9 cellular contexts compared by ENCODE assay signal in the genomic region with DNA sequence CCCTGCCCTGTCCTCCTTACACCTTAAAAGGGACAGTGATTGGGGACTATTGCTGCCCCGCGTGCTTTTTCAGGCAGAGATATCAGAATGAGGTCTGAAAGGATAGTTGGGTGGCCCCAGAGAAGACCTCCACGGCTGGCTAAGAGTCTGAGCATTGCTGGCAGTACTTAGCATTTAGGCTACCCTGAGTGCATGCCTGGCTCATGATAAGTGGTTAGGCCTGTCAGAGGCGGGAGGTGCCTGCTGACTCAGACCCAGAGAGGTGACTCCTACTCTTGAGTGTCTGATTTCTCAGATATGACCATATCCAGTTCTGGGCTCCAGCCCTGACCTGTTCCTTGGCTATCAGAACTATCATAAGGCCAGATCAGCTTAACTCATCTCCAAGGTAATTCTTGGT.
DNase-seq lines count a peak whose midpoint lies in the region; TF ChIP-seq lines count a peak whose summit lies in the region.
"Had no signal": no experiment of that assay in that cellular context is flagged by ENCODE, and none has a peak within 500 bp of the region (broad histone marks: within the 10 kb centered on the region; RNA-seq: fewer than 3 reads in every experiment).

No MANE protein-coding gene starts in this region.

- no peaks in the 10 kb centered on the region for H3K27me3 Mint-ChIP-seq in H9 (ENCODE audit: low read depth)
- peaks cover 5% of the 10 kb centered on the region for H3K27me3 Mint-ChIP-seq in neural progenitor cell (ENCODE audit: insufficient read depth, low read depth)

- H3K27ac ChIP-seq in H9 (ENCODE audit: insufficient read length, low read depth, low read length) = peak overlapping the region; percentile 19
- H3K27ac ChIP-seq in coronary artery = peak overlapping the region; percentile 42 to 79
- no peak overlapping the region for H3K27ac ChIP-seq in neural progenitor cell
- peak overlapping the region in 1 of 8 donors; percentile 40 for H3K27ac ChIP-seq in spleen

- H4K8ac ChIP-seq in H9 (replicated peaks; ENCODE audit: insufficient read length, low read depth, low read length) = no peak overlapping the region

- no peaks in the 10 kb centered on the region for H3K9me3 Mint-ChIP-seq in H9
- no peaks in the 10 kb centered on the region for H3K9me3 Mint-ChIP-seq in neural progenitor cell
- H3K9me3 Mint-ChIP-seq: memory B cell had no signal

- H4K20me1 ChIP-seq in H9 (ENCODE audit: control insufficient read depth, insufficient read depth, insufficient read length) (no peaks in the 10 kb centered on the region), neural progenitor cell (ENCODE audit: low read depth) (peaks cover 74% of the 10 kb centered on the region)

- H2AFZ ChIP-seq in H9 (ENCODE audit: low read length) = no peak overlapping the region
- no peak overlapping the region for H2AFZ ChIP-seq in neural progenitor cell (replicated peaks)

- H3K27me3 ChIP-seq in H9 (ENCODE audit: insufficient read depth, low read length) (no peaks in the 10 kb centered on the region), neural progenitor cell (no peaks in the 10 kb centered on the region), spleen (replicated peaks in 1 of 7) (no peaks in the 10 kb centered on the region)

- no peak overlapping the region for H3K23ac ChIP-seq in H9 (ENCODE audit: insufficient read length, low read depth, low read length)

- H3K23me2 ChIP-seq in H9 (ENCODE audit: insufficient read length, low read depth, low read length, poor library complexity, severe bottlenecking) = no peaks in the 10 kb centered on the region

- H3K36me3 Mint-ChIP-seq in H9 (ENCODE audit: insufficient read depth in 1 of 3, low read depth in 3 of 3) = peaks cover 0 to 3% (median 0%) of the 10 kb centered on the region in 3 experiments; a peak in 3 of 7 replicates
- peaks cover 15% of the 10 kb centered on the region for H3K36me3 Mint-ChIP-seq in neural progenitor cell
- H3K36me3 Mint-ChIP-seq: memory B cell had no signal

- H3K4me3 ChIP-seq in coronary artery (no peak overlapping the region), neural progenitor cell (no peak overlapping the region), spleen (no peak overlapping the region)

- no peak overlapping the region for H3K9ac ChIP-seq in H9 (ENCODE audit: extremely low read depth, insufficient read length, low read length)
- H3K9ac ChIP-seq in neural progenitor cell = no peak overlapping the region

- H3K36me3 ChIP-seq in neural progenitor cell = no peaks in the 10 kb centered on the region
- H3K36me3 ChIP-seq in spleen = no peaks in the 10 kb centered on the region

- intact Hi-C loops in spleen (cut with DNase I; ENCODE audit: low total_unique reads) = no loop called here

- H2BK12ac ChIP-seq in H9 (ENCODE audit: insufficient read length, low read depth, low read length) = no peak overlapping the region

- no peak overlapping the region for H3K4ac ChIP-seq in H9 (ENCODE audit: low read depth, low read length)

- peaks cover 6% of the 10 kb centered on the region for H3K79me1 ChIP-seq in H9 (ENCODE audit: insufficient read depth, low read depth, low read length, poor library complexity, severe bottlenecking)

- WGBS in H9 (ENCODE audit: extremely low coverage, insufficient read length, low lambda C conversion rate) = no CpG with 5 or more reads among the region's 4 CpGs
- 61 to 83% (median 78%) methylated on average over 4 of the region's 4 CpGs for WGBS in spleen, 5 donors

- H3K18ac ChIP-seq in H9 (ENCODE audit: insufficient read length, low read depth, low read length) = no peak overlapping the region

- TF ChIP-seq POLR2A in spleen (IDR thresholded peaks at IDR 0.05) = no peak

- DNase-seq in Daoy (ENCODE audit: low read depth) (peak; percentile 96), H9 (no peak), MV-4-11 (lab: John Stamatoyannopoulos, UW) (peak; percentile 20), coronary artery (ENCODE audit: low spot score) (no peak), neural progenitor cell (ENCODE audit: low spot score) (no peak), NCI-H128 (lab: John Stamatoyannopoulos, UW; ENCODE audit: unreplicated experiment) (no peak), spleen (no peak), NCI-H1105 (lab: John Stamatoyannopoulos, UW) (no peak)

- TF ChIP-seq CTCF in H9 (conservative IDR thresholded peaks at IDR 0.05) (no peak), coronary artery (IDR thresholded peaks at IDR 0.05) (no peak), neural progenitor cell (IDR thresholded peaks at IDR 0.05) (no peak), spleen (IDR thresholded peaks at IDR 0.05 in 8 of 11, conservative IDR thresholded peaks at IDR 0.05 in 3 of 11) (no peak)

- H3F3A ChIP-seq in neural progenitor cell (ENCODE audit: low read depth) = no peaks in the 10 kb centered on the region

- H3K56ac ChIP-seq in H9 (ENCODE audit: insufficient read length, low read depth, low read length) = no peak overlapping the region

- H3K14ac ChIP-seq in H9 (ENCODE audit: insufficient read depth, low read length) = no peak overlapping the region

- no peak overlapping the region for H4K91ac ChIP-seq in H9 (ENCODE audit: insufficient read length, low read depth, low read length)

- H2BK15ac ChIP-seq in H9 (ENCODE audit: low read depth, low read length) = no peak overlapping the region

- H2BK5ac ChIP-seq in H9 (ENCODE audit: insufficient read length, low read length) = peak overlapping the region; percentile 12

- H3K9me3 ChIP-seq in H9 (ENCODE audit: control insufficient read depth, low read depth, low read length) (no peaks in the 10 kb centered on the region), neural progenitor cell (ENCODE audit: low read depth) (no peaks in the 10 kb centered on the region), spleen (no peaks in the 10 kb centered on the region)

- no peaks in the 10 kb centered on the region; the same call in 1 of the 2 replicates for H3K79me2 ChIP-seq in H9 (ENCODE audit: insufficient read depth, low read length)
- peaks cover 90% of the 10 kb centered on the region for H3K79me2 ChIP-seq in neural progenitor cell (ENCODE audit: low read depth)

- H3K4me3 Mint-ChIP-seq in H9 = no peak overlapping the region
- H3K4me3 Mint-ChIP-seq in neural progenitor cell = no peak overlapping the region
- H3K4me3 Mint-ChIP-seq: memory B cell had no signal

- peaks cover 53 to 68% of the 10 kb centered on the region in 2 experiments for H3K4me1 Mint-ChIP-seq in H9
- H3K4me1 Mint-ChIP-seq in neural progenitor cell = peaks cover 66% of the 10 kb centered on the region
- H3K4me1 Mint-ChIP-seq: memory B cell had no signal

- no peak overlapping the region for H3T11ph ChIP-seq in H9 (ENCODE audit: low read length)

- H3K4me2 ChIP-seq in H9 (ENCODE audit: insufficient read depth, insufficient read length, low read length) = no peak overlapping the region
- H3K4me2 ChIP-seq in neural progenitor cell = no peak overlapping the region

- H3K27ac Mint-ChIP-seq in H9 = peak overlapping the region in 2 of 3 experiments; percentile 32 to 50; a peak in 4 of 7 replicates
- H3K27ac Mint-ChIP-seq in neural progenitor cell = peak overlapping the region; percentile 3
- H3K27ac Mint-ChIP-seq: memory B cell had no signal

- H4K5ac ChIP-seq in H9 (ENCODE audit: insufficient read length, low read depth, low read length) = no peak overlapping the region

- H2AK5ac ChIP-seq in H9 (ENCODE audit: insufficient read length, low read length) = no peak overlapping the region

- H2BK20ac ChIP-seq in H9 (ENCODE audit: low read depth, low read length, poor library complexity, severe bottlenecking) = no peak overlapping the region

- H2BK120ac ChIP-seq in H9 (ENCODE audit: low read depth, low read length, poor library complexity, severe bottlenecking) = no peak overlapping the region

- no peaks in the 10 kb centered on the region; the same call in 1 of the 2 replicates for H3K4me1 ChIP-seq in H9 (ENCODE audit: insufficient read depth, low read length)
- peaks cover 33% of the 10 kb centered on the region for H3K4me1 ChIP-seq in neural progenitor cell
- H3K4me1 ChIP-seq in spleen = peaks cover 0 to 12% (median 0%) of the 10 kb centered on the region in 6 donors

Comparison
In these comparisons a context has a peak if more than half of its experiments do, and no peak if none do; other contexts are left out.
1. DNase-seq: peak in Daoy (single experiment) and MV-4-11 (single experiment); none in H9 (single experiment), coronary artery (single experiment), neural progenitor cell (single experiment), NCI-H128 (single experiment), spleen (single experiment) and NCI-H1105 (single experiment).